18 cellular contexts compared by ENCODE assay signal in the genomic region with DNA sequence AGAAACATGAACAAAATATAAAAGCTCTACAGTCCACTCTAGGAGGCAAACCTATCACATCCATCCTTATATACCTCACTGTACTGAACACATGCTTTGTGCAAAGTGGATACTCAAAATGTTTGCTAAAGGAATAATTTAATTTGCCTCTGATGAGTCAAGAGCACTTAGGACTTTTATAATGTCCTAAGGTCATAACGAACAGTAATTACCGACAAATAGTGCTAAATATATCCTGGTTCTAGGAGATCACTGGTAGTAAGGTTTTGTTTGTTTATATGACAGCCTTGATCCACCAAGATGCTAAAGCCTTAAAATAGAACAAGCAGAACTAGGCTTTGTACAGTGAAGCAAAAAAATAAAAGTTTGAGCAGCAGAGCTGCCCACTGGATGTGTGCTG.
DNase-seq lines count a peak whose midpoint lies in the region; ATAC-seq lines count a peak whose summit lies in the region.
"Had no signal": no experiment of that assay in that cellular context is flagged by ENCODE, and none has a peak within 500 bp of the region (broad histone marks: within the 10 kb centered on the region; RNA-seq: fewer than 3 reads in every experiment).

No MANE protein-coding gene starts in this region.

- H3K36me3 Mint-ChIP-seq in activated CD4-positive, alpha-beta memory T cell treated with anti-CD3 and anti-CD28 coated beads for 36 hours = no peaks in the 10 kb centered on the region
- H3K36me3 Mint-ChIP-seq: brain; CD4-positive, alpha-beta memory T cell; mesothelial cell of epicardium had no signal

- DNase-seq in DMS53 treated with DMSO at 0.1 percent for 48 hours (lab: John Stamatoyannopoulos, UW; ENCODE audit: unreplicated experiment) = peak; percentile 66
- peak; percentile 45 to 92 (median 81) for DNase-seq in NCI-H1417 (lab: John Stamatoyannopoulos, UW)
- peak; percentile 90 for DNase-seq in NCI-H748 treated with DMSO at 0.1 percent for 48 hours (lab: John Stamatoyannopoulos, UW)
- DNase-seq in fibroblast of peridontal ligament (ENCODE audit: extremely low read depth) = peak; percentile 27
- no peak for DNase-seq in stimulated activated naive CD8-positive, alpha-beta T cell treated with anti-CD3 and anti-CD28 coated beads, Interleukin-15, amount 100 ng/mL, for 72 hours
- DNase-seq in SW 1271 (lab: John Stamatoyannopoulos, UW) = no peak
- DNase-seq in activated CD4-positive, alpha-beta memory T cell treated with anti-CD3 and anti-CD28 coated beads for 36 hours = no peak
- DNase-seq: activated naive CD4-positive, alpha-beta T cell treated with anti-CD3 and anti-CD28 coated beads, Interleukin-2, amount 50 U/mL, for 16 hours; CD4-positive, alpha-beta memory T cell; head of caudate nucleus; kidney; NCI-H1694 treated with DMSO at 0.1 percent for 48 hours; retina had no signal

- CTCF ChIA-PET in activated CD4-positive, alpha-beta memory T cell treated with anti-CD3 and anti-CD28 coated beads for 36 hours (lab: Charles Lee) = interaction anchor here (2.6 to 6.8 kb wide), 3 partner anchors 10 to 195 kb away, joined by 9 to 71 read pairs (median 26); no protein-coding TSS in a partner anchor

- peaks cover 12% of the 10 kb centered on the region for H3K4me1 Mint-ChIP-seq in stimulated activated naive CD8-positive, alpha-beta T cell treated with anti-CD3 and anti-CD28 coated beads, Interleukin-15, amount 100 ng/mL, for 72 hours
- peaks cover 9% of the 10 kb centered on the region for H3K4me1 Mint-ChIP-seq in activated CD4-positive, alpha-beta memory T cell treated with anti-CD3 and anti-CD28 coated beads for 36 hours (ENCODE audit: low read depth)

- intact Hi-C loops in activated CD4-positive, alpha-beta memory T cell treated with anti-CD3 and anti-CD28 coated beads for 36 hours (cut with micrococcal nuclease) = no loop called here

- H3K9me3 Mint-ChIP-seq in stimulated activated naive CD8-positive, alpha-beta T cell treated with anti-CD3 and anti-CD28 coated beads, Interleukin-15, amount 100 ng/mL, for 72 hours = no peaks in the 10 kb centered on the region
- no peaks in the 10 kb centered on the region for H3K9me3 Mint-ChIP-seq in activated CD4-positive, alpha-beta memory T cell treated with anti-CD3 and anti-CD28 coated beads for 36 hours
- H3K9me3 Mint-ChIP-seq: brain; CD4-positive, alpha-beta memory T cell; dendritic cell treated with granulocyte-macrophage colony-stimulating factor and Interleukin-4, amounts not matched to agents 40 ng/mL and 50 ng/mL, for 4 days; mesothelial cell of epicardium had no signal

- peak overlapping the region in 1 of 2 donors; percentile 1 for H3K27ac Mint-ChIP-seq in stimulated activated naive CD8-positive, alpha-beta T cell treated with anti-CD3 and anti-CD28 coated beads, Interleukin-15, amount 100 ng/mL, for 72 hours
- H3K27ac Mint-ChIP-seq in activated CD4-positive, alpha-beta memory T cell treated with anti-CD3 and anti-CD28 coated beads for 36 hours = no peak overlapping the region
- H3K27ac Mint-ChIP-seq: dendritic cell treated with granulocyte-macrophage colony-stimulating factor and Interleukin-4, amounts not matched to agents 40 ng/mL and 50 ng/mL, for 4 days; mesothelial cell of epicardium had no signal

- ATAC-seq in stimulated activated naive CD8-positive, alpha-beta T cell treated with anti-CD3 and anti-CD28 coated beads, Interleukin-15, amount 100 ng/mL, for 72 hours = no peak
- ATAC-seq in GM19351 (IDR thresholded peaks at IDR 0.05; ENCODE audit: unreplicated experiment) = no peak
- ATAC-seq: activated CD4-positive, CD25-positive, alpha-beta regulatory T cell treated with anti-CD3 and anti-CD28 coated beads, Interleukin-2, amount 50 U/mL, for 24 hours had no signal

- POLR2A ChIA-PET in activated CD4-positive, alpha-beta memory T cell treated with anti-CD3 and anti-CD28 coated beads for 36 hours (lab: Charles Lee) = no interaction called here

- H3K27me3 Mint-ChIP-seq in stimulated activated naive CD8-positive, alpha-beta T cell treated with anti-CD3 and anti-CD28 coated beads, Interleukin-15, amount 100 ng/mL, for 72 hours = peaks cover 13% of the 10 kb centered on the region
- peaks cover 7% of the 10 kb centered on the region for H3K27me3 Mint-ChIP-seq in activated CD4-positive, alpha-beta memory T cell treated with anti-CD3 and anti-CD28 coated beads for 36 hours

- H3K4me3 Mint-ChIP-seq in stimulated activated naive CD8-positive, alpha-beta T cell treated with anti-CD3 and anti-CD28 coated beads, Interleukin-15, amount 100 ng/mL, for 72 hours = no peak overlapping the region
- no peak overlapping the region for H3K4me3 Mint-ChIP-seq in activated CD4-positive, alpha-beta memory T cell treated with anti-CD3 and anti-CD28 coated beads for 36 hours
- H3K4me3 Mint-ChIP-seq: brain; CD4-positive, alpha-beta memory T cell; dendritic cell treated with granulocyte-macrophage colony-stimulating factor and Interleukin-4, amounts not matched to agents 40 ng/mL and 50 ng/mL, for 4 days; mesothelial cell of epicardium had no signal

Comparison
In these comparisons a context has a peak if more than half of its experiments do, and no peak if none do; other contexts are left out.
1. DNase-seq: peak in DMS53 treated with DMSO at 0.1 percent for 48 hours (single experiment), NCI-H1417 (3 of 3), NCI-H748 treated with DMSO at 0.1 percent for 48 hours (single experiment) and fibroblast of peridontal ligament (single experiment); none in stimulated activated naive CD8-positive, alpha-beta T cell treated with anti-CD3 and anti-CD28 coated beads, Interleukin-15, amount 100 ng/mL, for 72 hours (0 of 2), SW 1271 (0 of 2) and activated CD4-positive, alpha-beta memory T cell treated with anti-CD3 and anti-CD28 coated beads for 36 hours (single experiment).